In genomic region chr14:69284170-69284569, GRCh38 we compare ENCODE assay signal across 21 cellular contexts. TPM values are rescaled to one million over a fixed set of nuclear protein-coding genes. Genes with fewer than 3 reads are reported as not detected.
"Had no signal": no experiment of that assay in that cellular context is flagged by ENCODE, and none has a peak within 500 bp of the region (broad histone marks: within the 10 kb centered on the region; RNA-seq: fewer than 3 reads in every experiment).

No MANE protein-coding gene starts in this region.

- H3K9me3 Mint-ChIP-seq: activated B cell treated with CpG ODN at 0.5 μM for 24 hours; activated CD4-positive, alpha-beta T cell treated with anti-CD3 and anti-CD28 coated beads, Interleukin-2, amount 10 ng/mL, durations not matched to agents 24 days and 14 days; activated naive CD4-positive, alpha-beta T cell treated with anti-CD3 and anti-CD28 coated beads, Interleukin-2, amount 50 U/mL, for 72 hours; activated naive CD8-positive, alpha-beta T cell treated with anti-CD3 and anti-CD28 coated beads, Interleukin-2, amount 50 U/mL, for 24 hours; brain had no signal

- H3K4me3 ChIP-seq: Peyer's patch had no signal

- H3K4me1 Mint-ChIP-seq: activated B cell treated with CpG ODN at 0.5 μM for 24 hours; activated CD4-positive, alpha-beta T cell treated with anti-CD3 and anti-CD28 coated beads, Interleukin-2, amount 10 ng/mL, durations not matched to agents 24 days and 14 days; activated naive CD8-positive, alpha-beta T cell treated with anti-CD3 and anti-CD28 coated beads, Interleukin-2, amount 50 U/mL, for 24 hours; T-helper 17 cell had no signal

- H3K4me3 Mint-ChIP-seq: activated B cell treated with CpG ODN at 0.5 μM for 24 hours; activated CD4-positive, alpha-beta T cell treated with anti-CD3 and anti-CD28 coated beads, Interleukin-2, amount 10 ng/mL, durations not matched to agents 24 days and 14 days; activated naive CD8-positive, alpha-beta T cell treated with anti-CD3 and anti-CD28 coated beads, Interleukin-2, amount 50 U/mL, for 24 hours; brain; T-helper 17 cell had no signal

- H3K27me3 ChIP-seq: Peyer's patch had no signal

- H3K27ac Mint-ChIP-seq: activated B cell treated with CpG ODN at 0.5 μM for 24 hours; activated CD4-positive, alpha-beta T cell treated with anti-CD3 and anti-CD28 coated beads, Interleukin-2, amount 10 ng/mL, durations not matched to agents 24 days and 14 days; activated naive CD4-positive, alpha-beta T cell treated with anti-CD3 and anti-CD28 coated beads, Interleukin-2, amount 50 U/mL, for 72 hours; activated naive CD8-positive, alpha-beta T cell treated with anti-CD3 and anti-CD28 coated beads, Interleukin-2, amount 50 U/mL, for 24 hours; brain; T-helper 17 cell had no signal

- H3K36me3 ChIP-seq: Peyer's patch had no signal

- H3K36me3 Mint-ChIP-seq: activated naive CD4-positive, alpha-beta T cell treated with anti-CD3 and anti-CD28 coated beads, Interleukin-2, amount 50 U/mL, for 72 hours; brain had no signal

- H3K9me3 ChIP-seq: Peyer's patch had no signal

- DNase-seq: activated B cell treated with CpG ODN at 0.5 μM for 24 hours; activated CD4-positive, alpha-beta T cell treated with anti-CD3 and anti-CD28 coated beads for 1 hour; activated CD4-positive, alpha-beta T cell treated with anti-CD3 and anti-CD28 coated beads, Interleukin-2, amount 10 ng/mL, durations not matched to agents 24 days and 14 days; activated CD4-positive, alpha-beta T cell treated with anti-CD3 and anti-CD28 coated beads, Interleukin-2, amount 50 U/mL, for 48 hours; activated naive CD8-positive, alpha-beta T cell treated with anti-CD3 and anti-CD28 coated beads, Interleukin-2, amount 50 U/mL, for 24 hours; activated T-cell treated with anti-CD3 and anti-CD28 coated beads, Interleukin-2, amount 50 U/mL, for 1 hour; amniotic stem cell; Karpas-422; NCI-H1105 treated with DMSO at 0.1 percent for 48 hours; NCI-H146; NCI-H187 treated with DMSO at 0.1 percent for 48 hours; NCI-H2081 treated with DMSO at 0.1 percent for 48 hours; NCI-H446; NCI-H524; Peyer's patch; SIG-M5; T-helper 17 cell; T1000 had no signal

- H3K27ac ChIP-seq: Peyer's patch, RWPE1 had no signal

- H3K27me3 Mint-ChIP-seq: activated naive CD8-positive, alpha-beta T cell treated with anti-CD3 and anti-CD28 coated beads, Interleukin-2, amount 50 U/mL, for 24 hours; brain had no signal

RNA-seq across cellular contexts. Expression of gene GALNT16, which starts 24.2 kb away (rescaled TPM):
- total RNA-seq: activated CD4-positive, alpha-beta T cell treated with anti-CD3 and anti-CD28 coated beads, Interleukin-2, amount 10 ng/mL, durations not matched to agents 24 days and 14 days had no signal
